In genomic region chr7:148543-148931, GRCh38 we compare ENCODE assay signal across 8 cellular contexts. TPM values are rescaled to one million over a fixed set of nuclear protein-coding genes. Genes with fewer than 3 reads are reported as not detected.
DNase-seq lines count a peak whose midpoint lies in the region; ATAC-seq and TF ChIP-seq lines count a peak whose summit lies in the region.

No MANE protein-coding gene starts in this region.

- H3K79me2 ChIP-seq in DOHH2 (ENCODE audit: control insufficient read depth, low read length), result no peaks in the 10 kb centered on the region

- no peaks in the 10 kb centered on the region for H3F3A ChIP-seq in DOHH2 (ENCODE audit: control insufficient read depth, insufficient read depth)

- H3K36me3 ChIP-seq in DOHH2 (ENCODE audit: control insufficient read depth, low read length) (peaks cover 17% of the 10 kb centered on the region), SJCRH30 (no peaks in the 10 kb centered on the region), esophagus squamous epithelium (no peaks in the 10 kb centered on the region)

- H3K27ac ChIP-seq in DOHH2 (ENCODE audit: low read depth, low read length) (peak overlapping the region; percentile 72), SJCRH30 (peak overlapping the region; percentile 82), esophagus squamous epithelium (peak overlapping the region; percentile 91 to 97 (median 94))

- ATAC-seq in HG02763 (IDR thresholded peaks at IDR 0.05; ENCODE audit: unreplicated experiment), result no peak
- no peak for ATAC-seq in HG03521 (IDR thresholded peaks at IDR 0.05; ENCODE audit: unreplicated experiment)

- H3K27me3 ChIP-seq in DOHH2 (ENCODE audit: control insufficient read depth, low read length) (no peaks in the 10 kb centered on the region), SJCRH30 (no peaks in the 10 kb centered on the region), esophagus squamous epithelium (no peaks in the 10 kb centered on the region)

- TF ChIP-seq CTCF in DOHH2 (IDR thresholded peaks at IDR 0.05; ENCODE audit: low read depth, low read length, poor library complexity, severe bottlenecking) (no peak), esophagus squamous epithelium (IDR thresholded peaks at IDR 0.05) (no peak)

- H3K4me3 ChIP-seq in DOHH2 (ENCODE audit: low read length) (peak overlapping the region; percentile 80), SJCRH30 (peak overlapping the region; percentile 56), esophagus squamous epithelium (peak overlapping the region; percentile 46 to 72 (median 58))

- H3K9me3 ChIP-seq in DOHH2 (ENCODE audit: control insufficient read depth, insufficient read depth, low read length) (peaks cover 19% of the 10 kb centered on the region), SJCRH30 (replicated peaks) (no peaks in the 10 kb centered on the region), esophagus squamous epithelium (no peaks in the 10 kb centered on the region)

- no peak for TF ChIP-seq POLR2A in esophagus squamous epithelium (IDR thresholded peaks at IDR 0.05)

- intact Hi-C loops in esophagus squamous epithelium (cut with DNase I), result no loop called here

- H3K9me2 ChIP-seq in DOHH2 (replicated peaks; ENCODE audit: control insufficient read depth, low read length), result no peaks in the 10 kb centered on the region

- H3K4me2 ChIP-seq in DOHH2 (ENCODE audit: low read length), result peak overlapping the region; percentile 69

- DNase-seq in SJCRH30, result no peak
- no peak for DNase-seq in esophagus squamous epithelium (lab: John Stamatoyannopoulos, UW)
- peak; percentile 9 for DNase-seq in pons (ENCODE audit: low spot score)
- no peak for DNase-seq in NCI-H1092 (lab: John Stamatoyannopoulos, UW)
- no peak for DNase-seq in stimulated activated naive CD4-positive, alpha-beta T cell (lab: John Stamatoyannopoulos, UW)

- no peaks in the 10 kb centered on the region for H4K20me1 ChIP-seq in DOHH2 (ENCODE audit: control insufficient read depth, insufficient read depth, low read depth, low read length)

- H3K4me1 ChIP-seq in DOHH2 (ENCODE audit: control insufficient read depth, low read length) (peaks cover 17% of the 10 kb centered on the region), SJCRH30 (peaks cover 3% of the 10 kb centered on the region; the same call in 1 of the 2 replicates), esophagus squamous epithelium (peaks cover 8 to 21% (median 9%) of the 10 kb centered on the region in 3 donors)

- 71 to 76% methylated on average over 5 of the region's 5 CpGs for WGBS in esophagus squamous epithelium, 2 donors

RNA-seq across cellular contexts. Expression of gene FAM20C, which starts 43.8 kb away (rescaled TPM):
- total RNA-seq in SJCRH30 (2014; rRNA removed; shearing (Covaris generic)), result 6.1 and 7.0 TPM in 2 replicates
- total RNA-seq in esophagus squamous epithelium, result 10 to 100 TPM in 3 of 4 donors, 1 to 10 TPM in 1; 8.5 to 16.0 (median 13.7) TPM
